In the genomic region with DNA sequence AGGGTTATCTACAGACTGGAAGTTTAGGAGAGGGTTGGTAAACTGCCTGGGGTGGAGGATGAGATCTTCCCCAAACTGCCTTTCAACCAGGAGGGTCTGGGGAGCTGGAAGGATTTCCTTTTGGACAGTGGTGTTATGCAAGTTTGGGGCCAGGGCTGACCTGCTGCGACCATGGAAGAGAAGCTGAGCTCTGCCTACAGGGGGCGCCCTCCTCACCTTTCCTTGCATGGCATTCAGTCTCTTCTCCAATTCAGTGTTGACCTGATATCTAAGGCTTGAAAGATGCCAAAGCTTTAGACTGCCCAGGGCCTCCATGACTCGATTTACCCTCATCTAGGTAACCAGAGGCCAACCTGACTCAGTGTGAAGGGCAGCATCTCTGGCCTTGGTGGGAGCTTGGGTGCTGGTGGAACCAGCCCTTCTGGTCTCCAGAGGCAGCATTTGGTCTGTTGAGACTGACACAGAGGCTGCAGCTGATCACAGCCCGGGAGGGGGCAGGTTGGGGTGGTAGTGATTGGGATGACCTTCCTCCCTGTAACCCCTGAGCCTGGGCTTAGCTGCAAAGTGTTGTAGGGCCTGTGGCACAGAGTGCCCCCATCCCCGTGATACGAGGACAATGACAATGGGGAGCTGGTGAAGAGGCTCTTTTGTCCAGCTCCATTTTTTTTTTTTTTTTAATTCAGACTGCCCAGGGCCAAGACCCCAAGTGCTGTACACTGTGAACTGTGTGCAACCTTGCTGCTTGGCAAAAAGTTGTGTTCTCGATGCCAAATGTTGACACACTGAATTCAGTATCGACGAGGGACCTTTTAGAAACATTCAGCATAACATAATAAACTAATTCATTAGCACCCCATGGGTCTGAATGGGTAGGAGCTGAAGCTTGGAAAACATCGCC, we compare ENCODE assay signal across 1 cellular context.
TF ChIP-seq lines count a peak whose summit lies in the region.

No MANE protein-coding gene starts in this region.

TF ChIP-seq in endothelial cell of umbilical vein, 7 proteins besides CTCF, POLR2A, EP300 and RAD21 (continued from another document):
- TF ChIP-seq GATA2 (IDR thresholded peaks at IDR 0.05; ENCODE audit: insufficient read depth, insufficient read length, low read depth, low read length) (no peak), EZH2 (IDR thresholded peaks at IDR 0.05; ENCODE audit: borderline replicate concordance, low read depth, low read length, severe bottlenecking) (no peak)
